ENCODE assay signal across 1 cellular context in the genomic region with DNA sequence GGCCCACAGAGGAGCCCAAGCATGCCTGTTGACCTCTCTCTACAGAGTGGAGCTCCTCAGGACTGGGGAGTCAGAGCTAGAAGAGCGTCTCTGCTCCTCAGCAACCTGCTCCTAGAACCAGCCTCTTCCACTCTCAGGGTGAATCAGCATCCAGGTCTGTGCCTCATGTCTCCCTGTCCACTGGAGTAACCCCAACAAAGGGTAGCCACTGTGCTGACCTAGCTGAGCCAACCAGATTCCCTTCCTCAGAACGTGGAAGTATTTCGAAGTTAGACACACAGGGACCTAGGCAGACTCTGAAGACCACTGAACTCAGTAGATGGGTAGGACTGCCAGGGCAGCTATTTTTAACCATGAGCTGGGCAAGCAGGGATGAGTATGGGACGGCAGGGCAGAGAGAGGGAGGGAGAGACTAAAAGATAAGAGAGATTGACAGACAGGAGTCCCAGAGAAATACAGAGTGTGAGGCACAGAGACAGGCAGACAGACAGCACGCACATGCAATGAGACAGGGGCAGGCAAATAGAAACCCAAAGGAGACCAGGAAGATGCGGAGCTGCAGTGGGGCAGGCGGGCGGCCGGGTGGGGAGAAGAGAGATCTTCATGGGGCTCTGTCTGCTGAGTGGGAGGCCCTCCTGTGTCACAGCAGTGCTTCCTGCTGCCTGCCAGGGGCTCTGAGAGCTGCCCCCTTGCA.
TF ChIP-seq lines count a peak whose summit lies in the region.

No MANE protein-coding gene starts in this region.

TF ChIP-seq in K562, 482 proteins besides CTCF, POLR2A, EP300 and RAD21 (continued from another document and continues in another):
- TF ChIP-seq RERE (CRISPR knock-in tag; IDR thresholded peaks at IDR 0.05; ENCODE audit: borderline replicate concordance) (no peak), GABPB1 (CRISPR knock-in tag; IDR thresholded peaks at IDR 0.05) (no peak), GABPB2 (CRISPR knock-in tag; conservative IDR thresholded peaks at IDR 0.05) (no peak), ZNF224 (CRISPR knock-in tag; IDR thresholded peaks at IDR 0.05) (no peak), MEIS2 (IDR thresholded peaks at IDR 0.05; ENCODE audit: partially characterized antibody) (peak; percentile 77), HNRNPLL (IDR thresholded peaks at IDR 0.05; ENCODE audit: low read depth, low read length, poor library complexity, severe bottlenecking) (no peak), HMGN3 (IDR thresholded peaks at IDR 0.05; ENCODE audit: borderline replicate concordance, extremely low read depth, insufficient read length, low read depth, low read length) (peak; percentile 28), SMARCA5 (IDR thresholded peaks at IDR 0.05) (no peak), ZEB2 (IDR thresholded peaks at IDR 0.05) (no peak), SUPT5H (IDR thresholded peaks at IDR 0.05) (no peak), ZNF511 (CRISPR knock-in tag; IDR thresholded peaks at IDR 0.05) (no peak), TSHZ1 (CRISPR knock-in tag; IDR thresholded peaks at IDR 0.05) (no peak), ZNF584 (CRISPR knock-in tag; IDR thresholded peaks at IDR 0.05; ENCODE audit: low read depth) (no peak), ZFPM2 (CRISPR knock-in tag; IDR thresholded peaks at IDR 0.05) (no peak), HDAC3 (IDR thresholded peaks at IDR 0.05; ENCODE audit: borderline replicate concordance, partially characterized antibody) (no peak), ZNF232 (CRISPR knock-in tag; IDR thresholded peaks at IDR 0.05) (no peak), CEBPB (tag; IDR thresholded peaks at IDR 0.05) (no peak), LEF1 (IDR thresholded peaks at IDR 0.05) (no peak; the same call in 1 of the 2 replicates), ASH1L (IDR thresholded peaks at IDR 0.05; ENCODE audit: borderline replicate concordance, low read depth, partially characterized antibody) (no peak), COPS2 (conservative IDR thresholded peaks at IDR 0.05) (no peak), ZNF655 (CRISPR knock-in tag; IDR thresholded peaks at IDR 0.05) (no peak), ZNF318 (IDR thresholded peaks at IDR 0.05; ENCODE audit: borderline replicate concordance in 1 of 2, low read depth in 1 of 2) (no peak), CUX1 (CRISPR knock-in tag; IDR thresholded peaks at IDR 0.05) (no peak), ELF4 (CRISPR knock-in tag; IDR thresholded peaks at IDR 0.05) (peak; percentile 51; the same call in 1 of the 2 replicates), CREB1 (IDR thresholded peaks at IDR 0.05) (no peak), CREB1 (CRISPR knock-in tag; IDR thresholded peaks at IDR 0.05) (no peak), TARDBP (IDR thresholded peaks at IDR 0.05) (no peak)
